Comparison of ENCODE assay signal across 8 cellular contexts in the genomic region with DNA sequence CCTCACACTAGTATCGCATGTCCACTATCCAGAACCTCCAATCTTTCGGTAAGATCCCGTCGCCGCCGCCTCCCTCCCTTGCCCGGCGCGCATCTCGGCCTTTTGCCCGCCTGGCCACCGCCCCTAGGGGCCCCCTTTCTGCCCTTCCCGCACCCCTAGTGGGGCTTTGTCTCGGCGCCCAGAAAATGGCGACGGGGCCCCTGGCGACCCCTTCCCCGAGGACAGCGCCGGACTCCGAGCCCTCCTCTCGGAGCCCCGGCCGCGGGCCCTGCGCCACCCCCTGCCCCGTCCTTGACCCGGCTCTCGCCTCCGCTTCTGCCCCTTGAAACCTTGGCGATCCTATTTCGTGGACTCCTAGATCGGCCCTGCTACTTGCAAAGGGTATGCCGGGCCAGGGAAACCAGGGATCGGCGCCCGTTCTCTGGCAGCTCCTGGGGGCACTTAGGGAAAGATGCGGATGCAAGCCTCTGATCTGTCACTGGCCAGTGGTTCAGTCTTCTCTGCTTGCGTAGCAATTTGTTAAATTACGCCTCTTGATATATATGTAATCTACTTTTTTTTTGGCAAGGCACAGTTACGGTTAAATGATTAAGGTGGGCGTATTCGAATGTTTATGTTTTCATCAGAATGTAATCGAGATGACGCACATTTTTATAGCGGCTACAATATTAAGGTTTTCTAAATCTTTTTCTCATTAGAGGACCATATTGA. TPM values are rescaled to one million over a fixed set of nuclear protein-coding genes. Genes with fewer than 3 reads are reported as not detected.
DNase-seq lines count a peak whose midpoint lies in the region; ATAC-seq and TF ChIP-seq lines count a peak whose summit lies in the region.

No MANE protein-coding gene starts in this region.

- TF ChIP-seq CTCF in GM06990 (IDR thresholded peaks at IDR 0.05; ENCODE audit: insufficient read depth, low read length, poor library complexity, severe bottlenecking) (no peak), thyroid gland (IDR thresholded peaks at IDR 0.05) (no peak)

- H3K36me3 ChIP-seq in GM06990 (ENCODE audit: control insufficient read depth, insufficient read depth, low read length) (peaks cover 7% of the 10 kb centered on the region), HUES64 (ENCODE audit: insufficient read depth, low read length) (peaks cover 41% of the 10 kb centered on the region), thyroid gland (peaks cover 14 to 24% of the 10 kb centered on the region in 2 donors)

- peak overlapping the region; percentile 100 for H3K9ac ChIP-seq in HUES64 (ENCODE audit: low read depth, low read length)

- H3K4me3 ChIP-seq in GM06990 (replicated peaks; ENCODE audit: low read depth, low read length) (peak overlapping the region; percentile 91), HUES64 (ENCODE audit: low read length) (peak overlapping the region; percentile 83), thyroid gland (replicated peaks in 1 of 3) (peak overlapping the region; percentile 65 to 91 (median 83))

- intact Hi-C loops in thyroid gland (cut with DNase I) = loop anchor here (10.0 kb wide), 1 partner anchor 155 kb away; no protein-coding TSS in a partner anchor

- H3K27ac ChIP-seq in HUES64 (ENCODE audit: low read depth, low read length) = peak overlapping the region; percentile 96
- peak overlapping the region; percentile 81 to 93 (median 86) for H3K27ac ChIP-seq in thyroid gland

- H3K4me1 ChIP-seq in HUES64 (ENCODE audit: insufficient read depth, low read length) = peaks cover 10% of the 10 kb centered on the region
- peaks cover 15 to 18% of the 10 kb centered on the region in 2 donors for H3K4me1 ChIP-seq in thyroid gland

- no peaks in the 10 kb centered on the region for H3K9me3 ChIP-seq in HUES64 (ENCODE audit: insufficient read depth, low read depth, low read length)
- H3K9me3 ChIP-seq in thyroid gland = no peaks in the 10 kb centered on the region

- peak; percentile 40 for ATAC-seq in GM21528 (IDR thresholded peaks at IDR 0.05; ENCODE audit: low FRiP score, unreplicated experiment)

- TF ChIP-seq POLR2A in erythroblast (IDR thresholded peaks at IDR 0.05; ENCODE audit: low read length) (no peak), thyroid gland (IDR thresholded peaks at IDR 0.05) (no peak)

- H3K27me3 ChIP-seq in GM06990 (replicated peaks; ENCODE audit: control insufficient read depth, insufficient read depth, low read length) = no peaks in the 10 kb centered on the region
- no peaks in the 10 kb centered on the region for H3K27me3 ChIP-seq in HUES64 (ENCODE audit: insufficient read depth, low read length)
- H3K27me3 ChIP-seq in thyroid gland = no peaks in the 10 kb centered on the region

- peak; percentile 58 for DNase-seq in GM06990 (ENCODE audit: extremely low read depth, insufficient read length)
- DNase-seq in activated CD4-positive, alpha-beta T cell treated with anti-CD3 and anti-CD28 coated beads, Interleukin-2, amount 50 U/mL, for 4 hours = peak; percentile 6 to 18
- DNase-seq in erythroblast (lab: John Stamatoyannopoulos, UW) = peak; percentile 83
- DNase-seq in mucosa of gallbladder (ENCODE audit: low spot score) = peak; percentile 30
- DNase-seq in thyroid gland = peak; percentile 52 to 53
- DNase-seq in MV-4-11 (lab: John Stamatoyannopoulos, UW) = no peak

- under 1% methylated on average over 43 of the region's 47 CpGs for WGBS in HUES64
- WGBS in thyroid gland, 2 donors = 0 to 1% methylated on average over 31 to 44 of the region's 47 CpGs

RNA-seq across cellular contexts. Expression of gene EIF1B, which starts 0.6 kb away (rescaled TPM):
- polyA plus RNA-seq in HUES64 (2013, experiment 1 of 2) = 111 TPM
- 120 TPM for polyA plus RNA-seq in HUES64 (2013, experiment 2 of 2)
- 40.9 TPM for total RNA-seq in mucosa of gallbladder
- 10 to 100 TPM; 20.9 to 46.1 (median 24.1) TPM for total RNA-seq in thyroid gland
